ENCODE assay signal across 20 cellular contexts in the genomic region with DNA sequence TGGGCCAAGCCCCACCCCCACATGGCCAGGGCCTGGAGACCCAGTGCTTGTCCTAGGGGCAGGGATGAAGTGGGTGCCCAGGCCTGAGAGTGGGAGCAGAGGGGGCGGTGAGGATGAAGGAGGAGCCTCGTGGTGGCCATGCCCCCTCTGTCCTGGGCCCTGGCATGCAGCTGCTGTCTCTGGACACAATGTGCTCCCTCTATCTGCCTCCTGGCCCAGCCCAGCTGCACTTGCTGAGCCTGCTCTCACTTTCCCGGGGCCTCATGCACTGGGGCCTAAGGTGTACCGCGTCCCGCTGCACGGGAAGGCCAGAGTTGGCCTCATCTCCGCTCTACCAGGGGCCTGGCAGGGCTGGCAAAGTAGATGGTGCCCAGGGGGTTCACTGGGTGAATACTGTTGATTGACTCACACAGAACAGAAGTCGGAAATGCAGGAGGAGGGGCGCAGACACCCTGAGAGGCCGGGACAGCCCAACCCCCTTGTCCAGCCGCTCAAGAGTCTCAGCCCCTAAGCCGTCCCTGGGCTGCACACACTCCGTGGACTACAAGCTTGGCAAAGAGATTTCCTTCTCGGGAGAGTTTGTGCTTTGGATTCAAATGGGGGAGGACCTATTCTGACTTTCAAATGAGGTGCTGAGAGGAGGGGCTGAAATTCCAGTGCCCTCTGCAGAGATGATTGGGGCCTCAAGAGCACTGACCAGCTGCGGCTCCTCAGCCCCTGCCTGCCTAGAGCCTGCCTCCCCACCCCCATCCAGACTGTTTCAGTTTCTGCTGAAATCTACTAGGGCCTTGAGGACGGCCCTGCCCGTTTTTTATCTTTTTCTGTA.
DNase-seq lines count a peak whose midpoint lies in the region; ATAC-seq and TF ChIP-seq lines count a peak whose summit lies in the region.
"Had no signal": no experiment of that assay in that cellular context is flagged by ENCODE, and none has a peak within 500 bp of the region (broad histone marks: within the 10 kb centered on the region; RNA-seq: fewer than 3 reads in every experiment).

No MANE protein-coding gene starts in this region.

- H3K4me1 ChIP-seq in gastroesophageal sphincter (peaks cover 0 to 16% (median 0%) of the 10 kb centered on the region in 3 donors), thyroid gland (peaks cover 0 to 5% of the 10 kb centered on the region in 2 donors)
- H3K4me1 ChIP-seq: adrenal gland, right lobe of liver had no signal

- H3K27me3 ChIP-seq in gastroesophageal sphincter (no peaks in the 10 kb centered on the region), thyroid gland (no peaks in the 10 kb centered on the region)
- H3K27me3 ChIP-seq: adrenal gland, heart left ventricle, right lobe of liver had no signal

- TF ChIP-seq CTCF in gastroesophageal sphincter (IDR thresholded peaks at IDR 0.05) (no peak), thyroid gland (IDR thresholded peaks at IDR 0.05) (no peak), foreskin fibroblast (IDR thresholded peaks at IDR 0.05; ENCODE audit: low read depth, low read length) (no peak)

- WGBS in gastroesophageal sphincter (ENCODE audit: low coverage in 1 of 2), 2 donors = 53 to 66% methylated on average over 3 to 14 of the region's 18 CpGs
- WGBS in thyroid gland, 2 donors = 51 to 60% methylated on average over 16 to 17 of the region's 18 CpGs

- TF ChIP-seq POLR2A in gastroesophageal sphincter (IDR thresholded peaks at IDR 0.05) (no peak), thyroid gland (IDR thresholded peaks at IDR 0.05) (no peak)

- H3K27ac ChIP-seq in gastroesophageal sphincter (peak overlapping the region in 1 of 4 donors; percentile 30), thyroid gland (no peak overlapping the region)
- H3K27ac ChIP-seq: heart left ventricle, right lobe of liver had no signal

- peaks cover 0 to 23% (median 0%) of the 10 kb centered on the region in 3 donors for H3K9me3 ChIP-seq in gastroesophageal sphincter
- H3K9me3 ChIP-seq in thyroid gland = no peaks in the 10 kb centered on the region
- H3K9me3 ChIP-seq: adrenal gland, right lobe of liver had no signal

- DNase-seq in NCI-H526 (lab: John Stamatoyannopoulos, UW) (peak; percentile 17 to 72), NCI-H526 treated with DMSO at 0.1 percent for 48 hours (lab: John Stamatoyannopoulos, UW) (no peak), midbrain (lab: John Stamatoyannopoulos, UW) (peak; percentile 88), thyroid gland (peak; percentile 60 to 68), Kasumi-1 (lab: John Stamatoyannopoulos, UW) (no peak), foreskin fibroblast (no peak)
- DNase-seq: activated CD8-positive, alpha-beta T cell treated with anti-CD3 and anti-CD28 coated beads for 36 hours; dermis blood vessel endothelial cell; DMS79; left colon; naive thymus-derived CD4-positive, alpha-beta T cell; NCI-H1694; NCI-H510A; SK-N-SH; stimulated activated CD4-positive, alpha-beta T cell treated with anti-CD3 and anti-CD28 coated beads, Interleukin-2, amount 100 ng/mL, for 48 hours had no signal

- no peak for TF ChIP-seq EP300 in gastroesophageal sphincter (IDR thresholded peaks at IDR 0.05)

- H3K4me3 ChIP-seq in gastroesophageal sphincter (no peak overlapping the region), thyroid gland (replicated peaks in 1 of 3) (no peak overlapping the region), foreskin fibroblast (ENCODE audit: low read depth in 1 of 2, low read length in 2 of 2) (no peak overlapping the region)
- H3K4me3 ChIP-seq: adrenal gland, heart left ventricle, right lobe of liver had no signal

- H3K36me3 ChIP-seq in gastroesophageal sphincter = peaks cover 0 to 8% of the 10 kb centered on the region in 2 donors
- no peaks in the 10 kb centered on the region for H3K36me3 ChIP-seq in thyroid gland
- H3K36me3 ChIP-seq: adrenal gland, heart left ventricle, right lobe of liver had no signal

- ATAC-seq in gastroesophageal sphincter = peak; percentile 29
- ATAC-seq in GM21786 (IDR thresholded peaks at IDR 0.05; ENCODE audit: unreplicated experiment) = no peak
- ATAC-seq: activated CD8-positive, alpha-beta T cell treated with anti-CD3 and anti-CD28 coated beads for 36 hours; heart left ventricle; left colon; naive thymus-derived CD4-positive, alpha-beta T cell; right lobe of liver had no signal

- intact Hi-C loops in thyroid gland (cut with DNase I) = no loop called here

Comparison
In these comparisons a context has a peak if more than half of its experiments do, and no peak if none do; other contexts are left out.
1. DNase-seq: peak in NCI-H526 (2 of 2), midbrain (single experiment) and thyroid gland (2 of 2); none in NCI-H526 treated with DMSO at 0.1 percent for 48 hours (single experiment), Kasumi-1 (0 of 2) and foreskin fibroblast (0 of 2).